8 cellular contexts compared by ENCODE assay signal in the genomic region with DNA sequence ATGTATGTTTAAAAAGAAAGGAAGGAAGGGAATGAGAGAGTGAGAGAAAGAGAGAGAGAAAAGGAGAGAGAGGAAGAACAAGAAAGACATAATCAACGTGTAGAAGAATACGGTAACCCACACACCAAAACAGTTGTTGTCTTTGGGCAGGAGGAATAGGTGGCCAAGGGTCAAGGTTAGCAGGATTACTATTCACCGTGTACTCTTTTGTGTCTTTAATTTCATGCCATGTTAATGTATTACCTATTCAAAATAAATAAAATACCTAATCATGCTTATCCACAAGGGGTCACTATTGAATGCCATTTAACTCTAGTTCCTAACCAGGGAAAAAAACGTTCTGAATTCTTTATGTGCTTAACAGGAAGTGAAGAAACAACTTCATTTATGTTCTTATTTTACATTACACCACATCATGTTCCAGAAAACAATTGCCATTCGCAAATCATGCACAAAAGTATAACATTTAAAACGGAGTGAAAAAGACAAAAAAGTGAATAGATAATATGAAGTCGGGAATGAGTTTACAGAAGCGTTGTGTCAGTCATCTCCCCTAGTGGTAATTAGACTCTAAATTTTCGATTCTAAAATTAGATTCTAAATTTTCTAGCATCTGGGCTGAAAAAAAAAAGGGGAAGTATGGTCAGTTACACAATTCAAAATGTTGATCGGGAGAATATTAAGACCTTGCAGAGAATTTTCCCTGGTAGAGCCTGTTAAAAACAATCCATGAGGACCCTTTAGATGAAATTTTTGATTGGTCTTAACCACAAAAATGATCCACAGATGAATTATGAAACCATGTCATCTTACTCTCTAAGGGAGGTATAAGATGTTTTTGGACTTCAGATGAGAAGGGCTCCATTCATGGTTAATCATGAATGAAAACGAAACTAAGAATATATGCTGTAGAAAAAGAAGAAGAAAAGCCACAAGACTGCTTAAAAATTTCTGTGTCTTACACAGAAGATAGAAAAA. TPM values are rescaled to one million over a fixed set of nuclear protein-coding genes. Genes with fewer than 3 reads are reported as not detected.
DNase-seq lines count a peak whose midpoint lies in the region; ATAC-seq and TF ChIP-seq lines count a peak whose summit lies in the region.

No MANE protein-coding gene starts in this region.

- DNase-seq in DMS114 treated with DMSO at 0.1 percent for 48 hours (lab: John Stamatoyannopoulos, UW; ENCODE audit: unreplicated experiment) (peak; percentile 81), NCI-H2196 treated with DMSO at 0.1 percent for 48 hours (lab: John Stamatoyannopoulos, UW; ENCODE audit: unreplicated experiment) (peak; percentile 10), WTC11 (ENCODE audit: low spot score) (no peak), foreskin fibroblast (peak; percentile 41 to 78), osteocyte (ENCODE audit: extremely low spot score, unreplicated experiment) (no peak)
- DNase-seq in effector CD8-positive, alpha-beta T cell (lab: John Stamatoyannopoulos, UW), result no peak

- POLR2A ChIA-PET in WTC11 (lab: Charles Lee), result no interaction called here

- peak; percentile 68 for ATAC-seq in GM19438 (IDR thresholded peaks at IDR 0.05; ENCODE audit: low read depth, unreplicated experiment)
- ATAC-seq in HG03439 (IDR thresholded peaks at IDR 0.05; ENCODE audit: unreplicated experiment), result peak; percentile 65
- peak; percentile 78 for ATAC-seq in WTC11

- peak overlapping the region; percentile 44 to 67 for H3K4me3 ChIP-seq in foreskin fibroblast (ENCODE audit: low read depth in 1 of 2, low read length in 2 of 2)

- peak overlapping the region; percentile 53; the same call in 1 of the 2 replicates for H3K4me3 Mint-ChIP-seq in WTC11
- peak overlapping the region; percentile 82 for H3K4me3 Mint-ChIP-seq in osteocyte (ENCODE audit: unreplicated experiment)

- CTCF ChIA-PET in WTC11 (lab: Charles Lee), result no interaction called here

- H3K27me3 Mint-ChIP-seq in WTC11 (ENCODE audit: low read depth), result no peaks in the 10 kb centered on the region
- peaks cover 55% of the 10 kb centered on the region for H3K27me3 Mint-ChIP-seq in osteocyte (ENCODE audit: unreplicated experiment)

- TF ChIP-seq CTCF in WTC11 (IDR thresholded peaks at IDR 0.05) (peak; percentile 21; the same call in 1 of the 2 replicates), foreskin fibroblast (IDR thresholded peaks at IDR 0.05; ENCODE audit: low read depth, low read length) (peak; percentile 32), osteocyte (IDR thresholded peaks at IDR 0.05) (peak; percentile 69)

- H3K9me3 Mint-ChIP-seq in WTC11, result no peaks in the 10 kb centered on the region
- no peaks in the 10 kb centered on the region for H3K9me3 Mint-ChIP-seq in osteocyte (ENCODE audit: unreplicated experiment)

- H3K36me3 Mint-ChIP-seq in WTC11, result no peaks in the 10 kb centered on the region
- H3K36me3 Mint-ChIP-seq in osteocyte (ENCODE audit: unreplicated experiment), result no peaks in the 10 kb centered on the region

- H3K27ac Mint-ChIP-seq in WTC11 (no peak overlapping the region), osteocyte (ENCODE audit: unreplicated experiment) (peak overlapping the region; percentile 70)

- H3K4me1 Mint-ChIP-seq in WTC11, result peaks cover 14% of the 10 kb centered on the region
- peaks cover 15% of the 10 kb centered on the region for H3K4me1 Mint-ChIP-seq in osteocyte (ENCODE audit: unreplicated experiment)

TF ChIP-seq in WTC11, 78 proteins besides CTCF, POLR2A, EP300 and RAD21:
- TF ChIP-seq NFE2L1 (CRISPR knock-in tag; IDR thresholded peaks at IDR 0.05) (no peak), NFATC4 (CRISPR knock-in tag; IDR thresholded peaks at IDR 0.05) (no peak), ELF4 (CRISPR knock-in tag; IDR thresholded peaks at IDR 0.05; ENCODE audit: low read depth) (no peak), JAZF1 (CRISPR knock-in tag; IDR thresholded peaks at IDR 0.05) (no peak), GTF2I (CRISPR knock-in tag; conservative IDR thresholded peaks at IDR 0.05) (no peak), NR2C2 (CRISPR knock-in tag; IDR thresholded peaks at IDR 0.05) (no peak), SMAD4 (CRISPR knock-in tag; IDR thresholded peaks at IDR 0.05) (no peak), ZNF232 (CRISPR knock-in tag; IDR thresholded peaks at IDR 0.05) (no peak), CREB1 (CRISPR knock-in tag; IDR thresholded peaks at IDR 0.05) (no peak), PRRX2 (CRISPR knock-in tag; IDR thresholded peaks at IDR 0.05) (no peak)
- TF ChIP-seq, protein P1, sequence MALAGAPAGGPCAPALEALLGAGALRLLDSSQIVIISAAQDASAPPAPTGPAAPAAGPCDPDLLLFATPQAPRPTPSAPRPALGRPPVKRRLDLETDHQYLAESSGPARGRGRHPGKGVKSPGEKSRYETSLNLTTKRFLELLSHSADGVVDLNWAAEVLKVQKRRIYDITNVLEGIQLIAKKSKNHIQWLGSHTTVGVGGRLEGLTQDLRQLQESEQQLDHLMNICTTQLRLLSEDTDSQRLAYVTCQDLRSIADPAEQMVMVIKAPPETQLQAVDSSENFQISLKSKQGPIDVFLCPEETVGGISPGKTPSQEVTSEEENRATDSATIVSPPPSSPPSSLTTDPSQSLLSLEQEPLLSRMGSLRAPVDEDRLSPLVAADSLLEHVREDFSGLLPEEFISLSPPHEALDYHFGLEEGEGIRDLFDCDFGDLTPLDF (CRISPR knock-in tag; IDR thresholded peaks at IDR 0.05), result no peak
- TF ChIP-seq, protein P2, sequence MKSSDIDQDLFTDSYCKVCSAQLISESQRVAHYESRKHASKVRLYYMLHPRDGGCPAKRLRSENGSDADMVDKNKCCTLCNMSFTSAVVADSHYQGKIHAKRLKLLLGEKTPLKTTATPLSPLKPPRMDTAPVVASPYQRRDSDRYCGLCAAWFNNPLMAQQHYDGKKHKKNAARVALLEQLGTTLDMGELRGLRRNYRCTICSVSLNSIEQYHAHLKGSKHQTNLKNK (CRISPR knock-in tag; IDR thresholded peaks at IDR 0.05), result no peak
- TF ChIP-seq, protein P3, sequence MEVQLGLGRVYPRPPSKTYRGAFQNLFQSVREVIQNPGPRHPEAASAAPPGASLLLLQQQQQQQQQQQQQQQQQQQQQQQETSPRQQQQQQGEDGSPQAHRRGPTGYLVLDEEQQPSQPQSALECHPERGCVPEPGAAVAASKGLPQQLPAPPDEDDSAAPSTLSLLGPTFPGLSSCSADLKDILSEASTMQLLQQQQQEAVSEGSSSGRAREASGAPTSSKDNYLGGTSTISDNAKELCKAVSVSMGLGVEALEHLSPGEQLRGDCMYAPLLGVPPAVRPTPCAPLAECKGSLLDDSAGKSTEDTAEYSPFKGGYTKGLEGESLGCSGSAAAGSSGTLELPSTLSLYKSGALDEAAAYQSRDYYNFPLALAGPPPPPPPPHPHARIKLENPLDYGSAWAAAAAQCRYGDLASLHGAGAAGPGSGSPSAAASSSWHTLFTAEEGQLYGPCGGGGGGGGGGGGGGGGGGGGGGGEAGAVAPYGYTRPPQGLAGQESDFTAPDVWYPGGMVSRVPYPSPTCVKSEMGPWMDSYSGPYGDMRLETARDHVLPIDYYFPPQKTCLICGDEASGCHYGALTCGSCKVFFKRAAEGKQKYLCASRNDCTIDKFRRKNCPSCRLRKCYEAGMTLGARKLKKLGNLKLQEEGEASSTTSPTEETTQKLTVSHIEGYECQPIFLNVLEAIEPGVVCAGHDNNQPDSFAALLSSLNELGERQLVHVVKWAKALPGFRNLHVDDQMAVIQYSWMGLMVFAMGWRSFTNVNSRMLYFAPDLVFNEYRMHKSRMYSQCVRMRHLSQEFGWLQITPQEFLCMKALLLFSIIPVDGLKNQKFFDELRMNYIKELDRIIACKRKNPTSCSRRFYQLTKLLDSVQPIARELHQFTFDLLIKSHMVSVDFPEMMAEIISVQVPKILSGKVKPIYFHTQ (CRISPR knock-in tag; IDR thresholded peaks at IDR 0.05), result no peak
- TF ChIP-seq, protein P4, sequence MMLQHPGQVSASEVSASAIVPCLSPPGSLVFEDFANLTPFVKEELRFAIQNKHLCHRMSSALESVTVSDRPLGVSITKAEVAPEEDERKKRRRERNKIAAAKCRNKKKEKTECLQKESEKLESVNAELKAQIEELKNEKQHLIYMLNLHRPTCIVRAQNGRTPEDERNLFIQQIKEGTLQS (CRISPR knock-in tag; conservative IDR thresholded peaks at IDR 0.05), result no peak
- TF ChIP-seq, protein P5, sequence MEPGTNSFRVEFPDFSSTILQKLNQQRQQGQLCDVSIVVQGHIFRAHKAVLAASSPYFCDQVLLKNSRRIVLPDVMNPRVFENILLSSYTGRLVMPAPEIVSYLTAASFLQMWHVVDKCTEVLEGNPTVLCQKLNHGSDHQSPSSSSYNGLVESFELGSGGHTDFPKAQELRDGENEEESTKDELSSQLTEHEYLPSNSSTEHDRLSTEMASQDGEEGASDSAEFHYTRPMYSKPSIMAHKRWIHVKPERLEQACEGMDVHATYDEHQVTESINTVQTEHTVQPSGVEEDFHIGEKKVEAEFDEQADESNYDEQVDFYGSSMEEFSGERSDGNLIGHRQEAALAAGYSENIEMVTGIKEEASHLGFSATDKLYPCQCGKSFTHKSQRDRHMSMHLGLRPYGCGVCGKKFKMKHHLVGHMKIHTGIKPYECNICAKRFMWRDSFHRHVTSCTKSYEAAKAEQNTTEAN (CRISPR knock-in tag; IDR thresholded peaks at IDR 0.05), result no peak
- TF ChIP-seq, protein P6, sequence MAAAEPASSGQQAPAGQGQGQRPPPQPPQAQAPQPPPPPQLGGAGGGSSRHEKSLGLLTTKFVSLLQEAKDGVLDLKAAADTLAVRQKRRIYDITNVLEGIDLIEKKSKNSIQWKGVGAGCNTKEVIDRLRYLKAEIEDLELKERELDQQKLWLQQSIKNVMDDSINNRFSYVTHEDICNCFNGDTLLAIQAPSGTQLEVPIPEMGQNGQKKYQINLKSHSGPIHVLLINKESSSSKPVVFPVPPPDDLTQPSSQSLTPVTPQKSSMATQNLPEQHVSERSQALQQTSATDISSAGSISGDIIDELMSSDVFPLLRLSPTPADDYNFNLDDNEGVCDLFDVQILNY (CRISPR knock-in tag; IDR thresholded peaks at IDR 0.05), result no peak

RNA-seq across cellular contexts. Expression of a gene that starts 0.7 kb away (rescaled TPM):
- total RNA-seq in WTC11 (2021) (not detected in 3 replicates), osteocyte (not detected in 2 replicates)

RNA-seq across cellular contexts. Expression of a gene that starts 11.9 kb away (rescaled TPM):
- total RNA-seq in WTC11 (2021), result 77.4 to 83.9 TPM (median 80.8 TPM) in 3 replicates
- total RNA-seq in osteocyte, result 61.1 and 65.5 TPM in 2 replicates

Comparison
In these comparisons a context has a peak if more than half of its experiments do, and no peak if none do; other contexts are left out.
1. DNase-seq: peak in DMS114 treated with DMSO at 0.1 percent for 48 hours (single experiment), NCI-H2196 treated with DMSO at 0.1 percent for 48 hours (single experiment) and foreskin fibroblast (2 of 2); none in WTC11 (single experiment), osteocyte (single experiment) and effector CD8-positive, alpha-beta T cell (single experiment).
2. Peak in every context shown above with its lines, with median percentiles within 50 percentile points of each other: ATAC-seq and CTCF ChIP-seq.